Comparison of ENCODE assay signal across 9 cellular contexts in genomic region chr7:20141666-20142065, GRCh38.
DNase-seq lines count a peak whose midpoint lies in the region; TF ChIP-seq lines count a peak whose summit lies in the region.
"Had no signal": no experiment of that assay in that cellular context is flagged by ENCODE, and none has a peak within 500 bp of the region (broad histone marks: within the 10 kb centered on the region; RNA-seq: fewer than 3 reads in every experiment).

No MANE protein-coding gene starts in this region.

- POLR2A ChIA-PET in GM10248 (lab: Yijun Ruan, JAX): no interaction called here

- H3K4me1 ChIP-seq in SJCRH30: 0 out of 2 replicates have a peak, but pooled peaks cover 3% of the 10 kb centered on the region

- no peak overlapping the region for H3K4me3 ChIP-seq in SJCRH30

- H3K36me3 ChIP-seq in SJCRH30: no peaks in the 10 kb centered on the region

- no peaks in the 10 kb centered on the region for H3K27me3 ChIP-seq in SJCRH30

- TF ChIP-seq CTCF in GM10248 (IDR thresholded peaks at IDR 0.05; ENCODE audit: control extremely low read depth, extremely low read depth, low read depth, missing control alignments): no peak

- H3K9me3 ChIP-seq in SJCRH30 (replicated peaks): no peaks in the 10 kb centered on the region

- CTCF ChIA-PET in GM10248 (lab: Yijun Ruan, JAX): interaction anchor here (1.3 to 1.9 kb wide), 2 partner anchors 57 to 119 kb away, joined by 3 to 4 read pairs; no protein-coding TSS in a partner anchor

- peak; percentile 28 for DNase-seq in GM10248 (ENCODE audit: extremely low spot score)
- peak; percentile 35 for DNase-seq in NCI-H1092 (lab: John Stamatoyannopoulos, UW)
- peak; percentile 97 for DNase-seq in NCI-H774 (lab: John Stamatoyannopoulos, UW)
- DNase-seq in iris pigment epithelial cell (ENCODE audit: low read depth): peak; percentile 3
- no peak for DNase-seq in KBM-7
- DNase-seq in GM03348 (ENCODE audit: low spot score): no peak
- DNase-seq in SJCRH30: no peak
- no peak for DNase-seq in activated effector memory CD4-positive, alpha-beta T cell treated with Interleukin-2 at 50 U/mL for 16 hours
- DNase-seq: activated CD4-positive, alpha-beta T cell treated with anti-CD3 and anti-CD28 coated beads for 4 hours had no signal

- no peak overlapping the region for H3K27ac ChIP-seq in SJCRH30

- in situ Hi-C loops in KBM-7 (cut with MboI; ENCODE audit: low pct_unique_long_range_greater_than_20kb, low sequenced_read_pairs): no loop called here

Comparison
In these comparisons a context has a peak if more than half of its experiments do, and no peak if none do; other contexts are left out.
1. DNase-seq: peak in GM10248 (single experiment), NCI-H1092 (single experiment), NCI-H774 (single experiment) and iris pigment epithelial cell (single experiment); none in KBM-7 (single experiment), GM03348 (single experiment), SJCRH30 (0 of 2) and activated effector memory CD4-positive, alpha-beta T cell treated with Interleukin-2 at 50 U/mL for 16 hours (single experiment).